9 cellular contexts compared by ENCODE assay signal in the genomic region with DNA sequence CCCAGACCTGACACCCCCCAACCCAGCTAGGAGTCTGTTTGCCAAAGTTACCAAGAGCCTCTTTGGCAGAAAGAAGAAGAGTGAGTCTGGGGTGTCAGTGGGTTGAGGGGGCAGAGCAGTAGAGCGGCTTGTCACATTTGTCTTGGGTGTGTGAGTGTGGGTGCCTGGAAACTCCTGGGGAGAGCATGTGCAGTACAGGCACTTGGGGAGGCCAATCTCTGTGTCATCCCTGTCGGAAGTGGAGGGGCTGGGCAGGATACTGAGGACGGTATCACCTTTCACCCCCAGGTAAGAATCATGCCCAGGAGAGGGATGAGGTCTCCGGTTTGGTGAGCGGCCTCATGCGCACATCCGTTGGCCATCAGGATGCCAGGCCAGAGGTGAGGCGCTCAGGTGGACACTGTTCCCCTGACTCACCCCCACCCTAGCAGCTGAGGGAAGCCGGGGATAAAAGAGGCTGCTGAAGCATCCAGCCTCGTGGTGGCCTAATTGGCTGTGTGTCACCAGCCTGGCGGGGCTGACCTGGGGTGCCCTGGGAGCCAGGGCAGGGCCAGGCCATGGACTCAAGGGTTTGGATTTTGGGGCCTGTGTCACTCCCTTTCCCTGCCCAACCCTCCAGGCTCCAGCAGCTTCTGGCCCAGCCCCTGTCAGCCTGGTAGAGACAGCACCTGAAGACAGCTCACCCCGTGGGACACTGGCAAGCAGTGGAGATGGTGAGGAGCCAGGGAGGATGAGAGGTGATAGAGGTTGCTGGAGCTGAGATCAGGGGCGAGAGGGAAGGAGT. TPM values are rescaled to one million over a fixed set of nuclear protein-coding genes. Genes with fewer than 3 reads are reported as not detected.
A peak's percentile ranks its signal among the peaks of the same experiment; 100 is the strongest.
DNase-seq lines count a peak whose midpoint lies in the region; ATAC-seq and TF ChIP-seq lines count a peak whose summit lies in the region.
"Had no signal": no experiment of that assay in that cellular context is flagged by ENCODE, and none has a peak within 500 bp of the region (broad histone marks: within the 10 kb centered on the region; RNA-seq: fewer than 3 reads in every experiment).

No MANE protein-coding gene starts in this region.

- H3K4me1 Mint-ChIP-seq in CD8-positive, alpha-beta T cell (ENCODE audit: low read depth): peaks cover 60% of the 10 kb centered on the region
- H3K4me1 Mint-ChIP-seq in activated naive CD8-positive, alpha-beta T cell (ENCODE audit: low read depth): peaks cover 58% of the 10 kb centered on the region

- H3K27me3 Mint-ChIP-seq in CD8-positive, alpha-beta T cell (ENCODE audit: low read depth): no peaks in the 10 kb centered on the region
- H3K27me3 Mint-ChIP-seq in activated naive CD8-positive, alpha-beta T cell: no peaks in the 10 kb centered on the region

- peaks cover 50% of the 10 kb centered on the region for H3K4me1 ChIP-seq in CD8-positive, alpha-beta T cell (ENCODE audit: insufficient read depth, low read length)
- peaks cover 19 to 42% of the 10 kb centered on the region in 2 donors for H3K4me1 ChIP-seq in muscle layer of duodenum (ENCODE audit: control insufficient read depth in 1 of 2, insufficient read depth in 2 of 2, low read length in 2 of 2)

- intact Hi-C loops in CD8-positive, alpha-beta T cell (cut with DNase I, micrococcal nuclease): loop anchor here (10.0 kb wide), 2 partner anchors 781 to 1849 kb away; a partner anchor contains a TSS

- H3K27me3 ChIP-seq in CD8-positive, alpha-beta T cell (ENCODE audit: insufficient read depth, low read length): no peaks in the 10 kb centered on the region
- H3K27me3 ChIP-seq in muscle layer of duodenum (ENCODE audit: low read depth, low read length): no peaks in the 10 kb centered on the region

- H3K4me3 Mint-ChIP-seq in CD8-positive, alpha-beta T cell: peak overlapping the region; percentile 87
- H3K4me3 Mint-ChIP-seq in activated naive CD8-positive, alpha-beta T cell: peak overlapping the region; percentile 97

- H3K4me3 ChIP-seq in CD8-positive, alpha-beta T cell (ENCODE audit: low read depth, low read length): no peak overlapping the region
- peak overlapping the region in 1 of 2 donors; percentile 80 for H3K4me3 ChIP-seq in muscle layer of duodenum (ENCODE audit: low read depth in 1 of 2, low read length in 2 of 2)

- peaks cover 52% of the 10 kb centered on the region for H3K36me3 Mint-ChIP-seq in CD8-positive, alpha-beta T cell
- H3K36me3 Mint-ChIP-seq in activated naive CD8-positive, alpha-beta T cell: peaks cover 14% of the 10 kb centered on the region

- POLR2A ChIA-PET in CD8-positive, alpha-beta T cell (lab: Charles Lee): interaction anchor here (0.7 to 9.5 kb wide), 2 partner anchors 10 to 17 kb away, joined by 4 to 189 read pairs; no protein-coding TSS in a partner anchor

- ATAC-seq in CD8-positive, alpha-beta T cell: no peak
- ATAC-seq in GM18870 (IDR thresholded peaks at IDR 0.05; ENCODE audit: unreplicated experiment): no peak

- H3K27ac ChIP-seq in CD8-positive, alpha-beta T cell (ENCODE audit: low read depth, low read length): no peak overlapping the region
- peak overlapping the region; percentile 45 for H3K27ac ChIP-seq in muscle layer of duodenum (ENCODE audit: low read length)

- CTCF ChIA-PET in CD8-positive, alpha-beta T cell (lab: Charles Lee): interaction anchor here (0.6 kb wide), 1 partner anchor 175 kb away, joined by 3 read pairs; no protein-coding TSS in a partner anchor

- H3K36me3 ChIP-seq in CD8-positive, alpha-beta T cell (ENCODE audit: insufficient read depth, low read length): peaks cover 27% of the 10 kb centered on the region
- peaks cover 30 to 53% of the 10 kb centered on the region in 2 donors for H3K36me3 ChIP-seq in muscle layer of duodenum (ENCODE audit: control insufficient read depth in 1 of 2, insufficient read depth in 2 of 2, low read length in 2 of 2)

- no peak for DNase-seq in CD8-positive, alpha-beta T cell
- DNase-seq in superior temporal gyrus (ENCODE audit: extremely low spot score) (no peak), NCI-H2081 (lab: John Stamatoyannopoulos, UW) (no peak)
- DNase-seq: activated CD4-positive, alpha-beta T cell treated with anti-CD3 and anti-CD28 coated beads for 48 hours; hippocampal formation; NCI-H2029 treated with DMSO at 0.1 percent for 48 hours had no signal

- H3K9me3 Mint-ChIP-seq in CD8-positive, alpha-beta T cell: no peaks in the 10 kb centered on the region
- no peaks in the 10 kb centered on the region for H3K9me3 Mint-ChIP-seq in activated naive CD8-positive, alpha-beta T cell (ENCODE audit: low read depth)

- peak overlapping the region; percentile 84 for H3K27ac Mint-ChIP-seq in CD8-positive, alpha-beta T cell
- peak overlapping the region; percentile 90 for H3K27ac Mint-ChIP-seq in activated naive CD8-positive, alpha-beta T cell

- no peaks in the 10 kb centered on the region for H3K9me3 ChIP-seq in CD8-positive, alpha-beta T cell (ENCODE audit: low read length)
- H3K9me3 ChIP-seq in muscle layer of duodenum (ENCODE audit: control insufficient read depth in 1 of 2, low read length in 2 of 2): no peaks in the 10 kb centered on the region

- no peak for TF ChIP-seq CTCF in CD8-positive, alpha-beta T cell (IDR thresholded peaks at IDR 0.05)

RNA-seq across cellular contexts. Expression of a gene that starts 3.3 kb away (rescaled TPM):
- total RNA-seq in CD8-positive, alpha-beta T cell: 100 to 1,000 TPM; 568 to 599 TPM

RNA-seq across cellular contexts. Expression of a gene that starts 3.6 kb away (rescaled TPM):
- total RNA-seq in CD8-positive, alpha-beta T cell: 1 to 10 TPM; 2.2 to 2.5 TPM

RNA-seq across cellular contexts. Expression of a gene that starts 4.8 kb away (rescaled TPM):
- total RNA-seq in CD8-positive, alpha-beta T cell: 10 to 100 TPM; 24.9 to 27.5 TPM

RNA-seq across cellular contexts. Expression of a gene that starts 15.5 kb away (rescaled TPM):
- total RNA-seq in CD8-positive, alpha-beta T cell: 1 to 10 TPM; 1.4 to 1.5 TPM

RNA-seq across cellular contexts. Expression of a gene that starts 28.2 kb away (rescaled TPM):
- 1,000 to 10,000 TPM; 3,381 to 3,465 TPM for total RNA-seq in CD8-positive, alpha-beta T cell
